17 cellular contexts compared by ENCODE assay signal in genomic region chr5:72251386-72251785, GRCh38.
DNase-seq lines count a peak whose midpoint lies in the region; ATAC-seq and TF ChIP-seq lines count a peak whose summit lies in the region.
"Had no signal": no experiment of that assay in that cellular context is flagged by ENCODE, and none has a peak within 500 bp of the region (broad histone marks: within the 10 kb centered on the region; RNA-seq: fewer than 3 reads in every experiment).

No MANE protein-coding gene starts in this region.

- no peak overlapping the region for H3K9ac ChIP-seq in H9 (ENCODE audit: extremely low read depth, insufficient read length, low read length)
- H3K9ac ChIP-seq in neural progenitor cell = no peak overlapping the region

- no peak overlapping the region for H4K8ac ChIP-seq in H9 (replicated peaks; ENCODE audit: insufficient read length, low read depth, low read length)

- WGBS in H9 (ENCODE audit: extremely low coverage, insufficient read length, low lambda C conversion rate) = no CpG with 5 or more reads among the region's 1 CpG

- H2BK20ac ChIP-seq in H9 (ENCODE audit: low read depth, low read length, poor library complexity, severe bottlenecking) = no peak overlapping the region

- DNase-seq in H9 (no peak), neural progenitor cell (ENCODE audit: low spot score) (peak; percentile 65), kidney glomerular epithelial cell (lab: John Stamatoyannopoulos, UW) (no peak)
- DNase-seq: DMS153, MV-4-11, NCI-H1417 treated with DMSO at 0.1 percent for 48 hours, NCI-H1930, NCI-H774 had no signal

- H3K79me1 ChIP-seq in H9 (ENCODE audit: insufficient read depth, low read depth, low read length, poor library complexity, severe bottlenecking) = peaks cover 3% of the 10 kb centered on the region

- H2AFZ ChIP-seq in ACC112 (ENCODE audit: low read length, unreplicated experiment) (no peak overlapping the region), H9 (ENCODE audit: low read length) (no peak overlapping the region), neural progenitor cell (replicated peaks) (no peak overlapping the region)

- no peak overlapping the region for H2BK12ac ChIP-seq in H9 (ENCODE audit: insufficient read length, low read depth, low read length)

- no peak overlapping the region for H3K56ac ChIP-seq in H9 (ENCODE audit: insufficient read length, low read depth, low read length)

- H4K5ac ChIP-seq in H9 (ENCODE audit: insufficient read length, low read depth, low read length) = no peak overlapping the region

- no peaks in the 10 kb centered on the region for H3K9me3 ChIP-seq in H9 (ENCODE audit: control insufficient read depth, low read depth, low read length)
- no peaks in the 10 kb centered on the region for H3K9me3 ChIP-seq in neural progenitor cell (ENCODE audit: low read depth)
- H3K9me3 ChIP-seq: A549 had no signal

- H3K36me3 Mint-ChIP-seq in H9 (ENCODE audit: insufficient read depth in 1 of 3, low read depth in 3 of 3) (peaks cover 0 to 6% (median 2%) of the 10 kb centered on the region in 3 experiments; a peak in 3 of 7 replicates), brain (no peaks in the 10 kb centered on the region), neural progenitor cell (peaks cover 4% of the 10 kb centered on the region)

- no peak overlapping the region for H2BK5ac ChIP-seq in H9 (ENCODE audit: insufficient read length, low read length)

- H3K14ac ChIP-seq in H9 (ENCODE audit: insufficient read depth, low read length) = no peak overlapping the region

- H3K79me2 ChIP-seq in ACC112 (ENCODE audit: control insufficient read depth, insufficient read depth, low read length, unreplicated experiment) = peaks cover 23% of the 10 kb centered on the region
- no peaks in the 10 kb centered on the region for H3K79me2 ChIP-seq in H9 (ENCODE audit: insufficient read depth, low read length)
- peaks cover 36% of the 10 kb centered on the region for H3K79me2 ChIP-seq in neural progenitor cell (ENCODE audit: low read depth)

- H3K27ac Mint-ChIP-seq in H9 (peak overlapping the region; percentile 25 to 71 (median 59); a peak in 4 of 7 replicates), brain (peak overlapping the region in 4 of 5 experiments; percentile 59 to 78 (median 68)), neural progenitor cell (peak overlapping the region; percentile 70)

- no peak overlapping the region for H3K4me3 ChIP-seq in ACC112 (ENCODE audit: low read depth, low read length)
- H3K4me3 ChIP-seq in neural progenitor cell = no peak overlapping the region
- H3K4me3 ChIP-seq: A549, K562 had no signal

- no peak overlapping the region for H4K91ac ChIP-seq in H9 (ENCODE audit: insufficient read length, low read depth, low read length)

- H2BK120ac ChIP-seq in H9 (ENCODE audit: low read depth, low read length, poor library complexity, severe bottlenecking) = no peak overlapping the region

- no peak overlapping the region for H3K18ac ChIP-seq in H9 (ENCODE audit: insufficient read length, low read depth, low read length)

- H3K36me3 ChIP-seq in ACC112 (ENCODE audit: insufficient read depth, low read length) (no peaks in the 10 kb centered on the region; the same call in 1 of the 2 replicates), neural progenitor cell (no peaks in the 10 kb centered on the region)

- H3K4me2 ChIP-seq in H9 (ENCODE audit: insufficient read depth, insufficient read length, low read length) = no peak overlapping the region
- peak overlapping the region; percentile 57 for H3K4me2 ChIP-seq in neural progenitor cell
- H3K4me2 ChIP-seq: A549 had no signal

- H2AK5ac ChIP-seq in H9 (ENCODE audit: insufficient read length, low read length) = no peak overlapping the region

- H4K20me1 ChIP-seq in H9 (ENCODE audit: control insufficient read depth, insufficient read depth, insufficient read length) (no peaks in the 10 kb centered on the region), neural progenitor cell (ENCODE audit: low read depth) (peaks cover 22% of the 10 kb centered on the region)

- H3K9me3 Mint-ChIP-seq in H9 (no peaks in the 10 kb centered on the region), brain (no peaks in the 10 kb centered on the region), neural progenitor cell (no peaks in the 10 kb centered on the region)

- no peaks in the 10 kb centered on the region for H3K23me2 ChIP-seq in H9 (ENCODE audit: insufficient read length, low read depth, low read length, poor library complexity, severe bottlenecking)

- ATAC-seq in HG03196 (IDR thresholded peaks at IDR 0.05; ENCODE audit: unreplicated experiment) = no peak
- ATAC-seq in GM21723 (IDR thresholded peaks at IDR 0.05; ENCODE audit: unreplicated experiment) = no peak
- no peak for ATAC-seq in GM19452 (IDR thresholded peaks at IDR 0.05; ENCODE audit: unreplicated experiment)
- ATAC-seq: A549, HCT116, K562, Panc1 had no signal

- no peak for TF ChIP-seq CTCF in H9 (conservative IDR thresholded peaks at IDR 0.05)
- no peak for TF ChIP-seq CTCF in brain (conservative IDR thresholded peaks at IDR 0.05)
- TF ChIP-seq CTCF in neural progenitor cell (IDR thresholded peaks at IDR 0.05) = no peak

- H3K23ac ChIP-seq in H9 (ENCODE audit: insufficient read length, low read depth, low read length) = no peak overlapping the region

- no peak overlapping the region for H3T11ph ChIP-seq in H9 (ENCODE audit: low read length)

- H3K4ac ChIP-seq in H9 (ENCODE audit: low read depth, low read length) = no peak overlapping the region

- H3K27me3 ChIP-seq in ACC112 (ENCODE audit: insufficient read depth, low read length) = no peaks in the 10 kb centered on the region
- H3K27me3 ChIP-seq in H9 (ENCODE audit: insufficient read depth, low read length) = no peaks in the 10 kb centered on the region
- no peaks in the 10 kb centered on the region for H3K27me3 ChIP-seq in neural progenitor cell

- no peak overlapping the region for H2BK15ac ChIP-seq in H9 (ENCODE audit: low read depth, low read length)

- H3K27ac ChIP-seq in ACC112 (ENCODE audit: low read depth, low read length) (peak overlapping the region; percentile 4; the same call in 1 of the 2 replicates), H9 (ENCODE audit: insufficient read length, low read depth, low read length) (no peak overlapping the region), neural progenitor cell (peak overlapping the region; percentile 55)

- H3K4me1 Mint-ChIP-seq in H9 (peaks cover 21 to 25% of the 10 kb centered on the region in 2 experiments), brain (peaks cover 68% of the 10 kb centered on the region), neural progenitor cell (peaks cover 54% of the 10 kb centered on the region)

- H3K4me3 Mint-ChIP-seq in H9 (no peak overlapping the region), brain (no peak overlapping the region), neural progenitor cell (peak overlapping the region; percentile 25)

- H3K27me3 Mint-ChIP-seq in H9 (ENCODE audit: low read depth) = no peaks in the 10 kb centered on the region
- no peaks in the 10 kb centered on the region for H3K27me3 Mint-ChIP-seq in brain
- no peaks in the 10 kb centered on the region for H3K27me3 Mint-ChIP-seq in neural progenitor cell (ENCODE audit: insufficient read depth, low read depth)

- H3K4me1 ChIP-seq in ACC112 (ENCODE audit: control insufficient read depth, insufficient read depth, low read length, unreplicated experiment) = peaks cover 85% of the 10 kb centered on the region
- H3K4me1 ChIP-seq in H9 (ENCODE audit: insufficient read depth, low read length) = peaks cover 3% of the 10 kb centered on the region
- peaks cover 38% of the 10 kb centered on the region for H3K4me1 ChIP-seq in neural progenitor cell

- H3F3A ChIP-seq in neural progenitor cell (ENCODE audit: low read depth) = peaks cover 12% of the 10 kb centered on the region
